In the genomic region with DNA sequence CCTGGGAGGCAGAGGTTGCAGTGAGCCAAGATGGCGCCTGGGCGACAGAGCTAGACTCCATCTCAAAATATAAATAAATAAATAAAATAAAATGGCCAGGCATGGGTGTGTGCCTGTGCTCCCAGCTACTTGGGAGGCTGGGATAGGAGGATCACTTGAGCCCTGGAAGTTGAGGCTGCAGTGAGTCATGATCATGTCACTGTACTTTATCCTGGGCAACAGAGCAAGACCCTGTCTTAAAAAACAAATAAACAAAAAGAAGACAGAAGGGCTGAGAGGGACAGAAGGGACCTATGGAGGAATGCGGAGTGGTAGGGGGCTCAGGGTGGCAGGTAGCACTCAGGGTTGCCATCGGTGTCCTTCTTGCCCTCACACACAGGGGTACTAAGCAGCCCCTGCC, we compare ENCODE assay signal across 12 cellular contexts. TPM values are rescaled to one million over a fixed set of nuclear protein-coding genes. Genes with fewer than 3 reads are reported as not detected.
DNase-seq lines count a peak whose midpoint lies in the region; ATAC-seq, FAIRE-seq and TF ChIP-seq lines count a peak whose summit lies in the region.
"Had no signal": no experiment of that assay in that cellular context is flagged by ENCODE, and none has a peak within 500 bp of the region (broad histone marks: within the 10 kb centered on the region; RNA-seq: fewer than 3 reads in every experiment).

No MANE protein-coding gene starts in this region.

- H3K9ac ChIP-seq in GM12878 (ENCODE audit: control insufficient read depth, insufficient read depth, low read length): no peak overlapping the region
- no peak overlapping the region for H3K9ac ChIP-seq in GM23248

- H3K4me2 ChIP-seq in GM12878 (ENCODE audit: control insufficient read depth, insufficient read depth) (0 out of 2 replicates have a peak overlapping the region, but pooled peaks have one; percentile 0), GM23248 (ENCODE audit: unreplicated experiment) (no peak overlapping the region)

- CTCF ChIA-PET in GM12878 (lab: Yijun Ruan, JAX) (interaction anchor here (1.2 to 6.9 kb wide), 8 partner anchors 10 to 54 kb away, joined by 3 to 87 read pairs (median 12); partner anchors contain the start of gene FMNL3), MCF 10A (lab: Yijun Ruan, JAX) (no interaction called here)

- no peak overlapping the region for H3K4me3 Mint-ChIP-seq in stimulated activated naive CD8-positive, alpha-beta T cell treated with anti-CD3 and anti-CD28 coated beads, Interleukin-15, Interleukin-2, amounts not matched to agents 100 ng/mL and 50 ng/mL, for 24 hours
- H3K4me3 Mint-ChIP-seq in naive B cell (peak overlapping the region in 7 of 8 donors; percentile 6 to 94 (median 73)), MCF 10A (ENCODE audit: unreplicated experiment) (no peak overlapping the region)

- no peaks in the 10 kb centered on the region for H3K9me2 ChIP-seq in GM23248 (ENCODE audit: insufficient read depth)

- peaks cover 14% of the 10 kb centered on the region; the same call in 1 of the 2 replicates for H3F3A ChIP-seq in GM23248 (ENCODE audit: insufficient read depth)

- ATAC-seq in stimulated activated naive CD8-positive, alpha-beta T cell treated with anti-CD3 and anti-CD28 coated beads, Interleukin-15, Interleukin-2, amounts not matched to agents 100 U/mL and 50 U/mL, for 24 hours: no peak
- ATAC-seq in GM12878: no peak
- ATAC-seq in naive B cell (ENCODE audit: low read depth in 2 of 2): no peak
- ATAC-seq: activated CD4-positive, CD25-positive, alpha-beta regulatory T cell treated with anti-CD3 and anti-CD28 coated beads, Interleukin-2, amount 50 U/mL, for 24 hours had no signal

- no peak for DNase-seq in stimulated activated naive CD8-positive, alpha-beta T cell treated with anti-CD3 and anti-CD28 coated beads, Interleukin-15, Interleukin-2, amounts not matched to agents 100 U/mL and 50 U/mL, for 24 hours
- no peak for DNase-seq in GM12878 (ENCODE audit: low read depth, low spot score)
- DNase-seq in naive B cell: no peak
- no peak for DNase-seq in vagina (ENCODE audit: extremely low spot score in 2 of 2)
- no peak for DNase-seq in GM23248
- no peak for DNase-seq in MCF 10A (ENCODE audit: unreplicated experiment)
- DNase-seq in cerebellar nuclear complex (lab: John Stamatoyannopoulos, UW): no peak
- DNase-seq: body of pancreas had no signal

- SMC1A ChIA-PET in GM12878 (lab: Charles Lee; ENCODE audit: uncharacterized antibody, unreplicated experiment): interaction anchor here (1.7 to 6.1 kb wide), 8 partner anchors 8 to 40 kb away, joined by 5 to 162 read pairs (median 22); partner anchors contain the start of gene FMNL3

- no peaks in the 10 kb centered on the region for H4K20me1 ChIP-seq in GM12878 (ENCODE audit: control insufficient read depth, insufficient read depth)
- no peaks in the 10 kb centered on the region for H4K20me1 ChIP-seq in GM23248 (ENCODE audit: insufficient read depth)

- H3K27ac ChIP-seq in GM12878 (ENCODE audit: control insufficient read depth, insufficient read depth): peak overlapping the region; percentile 86
- peak overlapping the region; percentile 72 for H3K27ac ChIP-seq in vagina
- H3K27ac ChIP-seq in GM23248: no peak overlapping the region

- in situ Hi-C loops in GM12878 (cut with MboI) (no loop called here), GM23248 (cut with MboI) (no loop called here)

- FAIRE-seq in GM12878 (lab: Jason Lieb, UNC): no peak

- H3K9me3 ChIP-seq in GM12878 (replicated peaks; ENCODE audit: control insufficient read depth, insufficient read depth, low read length) (no peaks in the 10 kb centered on the region), vagina (no peaks in the 10 kb centered on the region), GM23248 (ENCODE audit: low read depth) (no peaks in the 10 kb centered on the region)
- H3K9me3 ChIP-seq: body of pancreas had no signal

- TF ChIP-seq RAD21 in GM12878 (IDR thresholded peaks at IDR 0.05; ENCODE audit: insufficient read depth, low read depth, low read length): no peak

- H3K36me3 Mint-ChIP-seq in stimulated activated naive CD8-positive, alpha-beta T cell treated with anti-CD3 and anti-CD28 coated beads, Interleukin-15, Interleukin-2, amounts not matched to agents 100 ng/mL and 50 ng/mL, for 24 hours (ENCODE audit: low read depth): peaks cover 47% of the 10 kb centered on the region
- H3K36me3 Mint-ChIP-seq in naive B cell (peaks cover 3 to 16% of the 10 kb centered on the region in 2 donors), MCF 10A (ENCODE audit: insufficient read depth, unreplicated experiment) (peaks cover 4% of the 10 kb centered on the region)

- TF ChIP-seq POLR2A in GM12878 (IDR thresholded peaks at IDR 0.05; ENCODE audit: low read depth, low read length) (no peak), vagina (IDR thresholded peaks at IDR 0.05) (no peak)

- no peak for TF ChIP-seq CTCF in GM12878 (IDR thresholded peaks at IDR 0.05 in 2 of 3, conservative IDR thresholded peaks at IDR 0.05 in 1 of 3; ENCODE audit: control insufficient read depth in 2 of 3, extremely low read depth in 1 of 3, insufficient read depth in 1 of 3, low read depth in 3 of 3, low read length in 3 of 3)
- no peak for TF ChIP-seq CTCF in vagina (IDR thresholded peaks at IDR 0.05)
- TF ChIP-seq CTCF in MCF 10A (IDR thresholded peaks at IDR 0.05; ENCODE audit: unreplicated experiment): no peak

- 96% methylated on average over 4 of the region's 4 CpGs for whole genome bisulfite sequencing in GM12878 (ENCODE audit: insufficient coverage, insufficient replicate concordance, low lambda C conversion rate, missing lambda C conversion rate)
- WGBS in GM23248 (ENCODE audit: low coverage in 1 of 2, low lambda C conversion rate in 2 of 2, missing lambda C conversion rate in 2 of 2), 2 experiments: 95 to 98% methylated on average over 4 of the region's 4 CpGs

- no peaks in the 10 kb centered on the region for H3K27me3 Mint-ChIP-seq in stimulated activated naive CD8-positive, alpha-beta T cell treated with anti-CD3 and anti-CD28 coated beads, Interleukin-15, Interleukin-2, amounts not matched to agents 100 ng/mL and 50 ng/mL, for 24 hours
- H3K27me3 Mint-ChIP-seq in naive B cell (no peaks in the 10 kb centered on the region), MCF 10A (ENCODE audit: insufficient read depth, unreplicated experiment) (no peaks in the 10 kb centered on the region)

- TF ChIP-seq EP300 in GM12878 (IDR thresholded peaks at IDR 0.05; ENCODE audit: borderline replicate concordance in 1 of 2, control insufficient read depth in 1 of 2, low read depth in 2 of 2, low read length in 2 of 2): no peak

- POLR2A ChIA-PET in GM12878 (lab: Charles Lee) (interaction anchor here (1.3 to 6.9 kb wide), 5 partner anchors 9 to 40 kb away, joined by 4 to 106 read pairs (median 7); partner anchors contain the start of gene FMNL3), MCF 10A (lab: Yijun Ruan, JAX) (interaction anchor here (0.7 kb wide), 1 partner anchor 21 kb away, joined by 3 read pairs; no protein-coding TSS in a partner anchor)

- H2AFZ ChIP-seq in GM12878 (ENCODE audit: control insufficient read depth, low read depth, low read length) (no peak overlapping the region), GM23248 (no peak overlapping the region)

- RAD21 ChIA-PET in GM12878 (lab: Charles Lee; ENCODE audit: unreplicated experiment): interaction anchor here (1.5 to 6.8 kb wide), 8 partner anchors 9 to 40 kb away, joined by 4 to 154 read pairs (median 10); partner anchors contain the start of gene FMNL3

- H3K9me3 Mint-ChIP-seq in stimulated activated naive CD8-positive, alpha-beta T cell treated with anti-CD3 and anti-CD28 coated beads, Interleukin-15, Interleukin-2, amounts not matched to agents 100 ng/mL and 50 ng/mL, for 24 hours: no peaks in the 10 kb centered on the region
- H3K9me3 Mint-ChIP-seq in naive B cell: no peaks in the 10 kb centered on the region
- no peaks in the 10 kb centered on the region for H3K9me3 Mint-ChIP-seq in MCF 10A (ENCODE audit: unreplicated experiment)

- H3K4me1 Mint-ChIP-seq in stimulated activated naive CD8-positive, alpha-beta T cell treated with anti-CD3 and anti-CD28 coated beads, Interleukin-15, Interleukin-2, amounts not matched to agents 100 ng/mL and 50 ng/mL, for 24 hours (ENCODE audit: low read depth): peaks cover 84% of the 10 kb centered on the region
- H3K4me1 Mint-ChIP-seq in naive B cell (peaks cover 83 to 97% (median 94%) of the 10 kb centered on the region in 3 donors), MCF 10A (ENCODE audit: insufficient read depth, unreplicated experiment) (peaks cover 10% of the 10 kb centered on the region)

- BruUV-seq in GM12878 (replicated peaks; lab: Mats Ljungman, UMichigan) (no TSS peak), MCF 10A (replicated peaks; lab: Mats Ljungman, UMichigan) (no TSS peak)

- peak overlapping the region; percentile 67 for H3K27ac Mint-ChIP-seq in stimulated activated naive CD8-positive, alpha-beta T cell treated with anti-CD3 and anti-CD28 coated beads, Interleukin-15, Interleukin-2, amounts not matched to agents 100 ng/mL and 50 ng/mL, for 24 hours
- peak overlapping the region; percentile 46 to 99 (median 96) for H3K27ac Mint-ChIP-seq in naive B cell
- H3K27ac Mint-ChIP-seq in MCF 10A (ENCODE audit: low read depth, unreplicated experiment): no peak overlapping the region

- H3K4me1 ChIP-seq in GM12878 (ENCODE audit: control insufficient read depth, insufficient read depth, low read length) (peaks cover 62% of the 10 kb centered on the region), vagina (peaks cover 33% of the 10 kb centered on the region), GM23248 (ENCODE audit: insufficient read depth) (peaks cover 35% of the 10 kb centered on the region)

- peaks cover 16 to 19% of the 10 kb centered on the region in 2 experiments; a peak in 3 of 4 replicates for H3K36me3 ChIP-seq in GM12878 (ENCODE audit: control insufficient read depth in 2 of 2, insufficient read depth in 2 of 2, low read length in 1 of 2)
- no peaks in the 10 kb centered on the region for H3K36me3 ChIP-seq in vagina
- no peaks in the 10 kb centered on the region for H3K36me3 ChIP-seq in GM23248 (ENCODE audit: low read depth)

- H3K79me2 ChIP-seq in GM12878 (ENCODE audit: control insufficient read depth, insufficient read depth, low read length) (peaks cover 42% of the 10 kb centered on the region), GM23248 (ENCODE audit: insufficient read depth) (peaks cover 66% of the 10 kb centered on the region)

- intact Hi-C loops in GM12878 (cut with micrococcal nuclease; ENCODE audit: unreplicated experiment) (no loop called here), vagina (cut with DNase I) (no loop called here), MCF 10A (cut with micrococcal nuclease) (no loop called here)

- no peak overlapping the region for H3K4me3 ChIP-seq in GM12878
- no peak overlapping the region for H3K4me3 ChIP-seq in vagina
- no peak overlapping the region for H3K4me3 ChIP-seq in GM23248
- H3K4me3 ChIP-seq: body of pancreas had no signal

- no peaks in the 10 kb centered on the region for H3K27me3 ChIP-seq in GM12878 (replicated peaks in 1 of 2; ENCODE audit: control insufficient read depth in 2 of 2, insufficient read depth in 2 of 2, low read length in 1 of 2)
- H3K27me3 ChIP-seq in vagina: no peaks in the 10 kb centered on the region
- H3K27me3 ChIP-seq in GM23248 (replicated peaks; ENCODE audit: insufficient read depth): no peaks in the 10 kb centered on the region
- H3K27me3 ChIP-seq: body of pancreas had no signal

RNA-seq across cellular contexts. Expression of gene PRPF40B, which starts 40.8 kb away (rescaled TPM):
- 25.0 and 26.2 TPM in 2 replicates for total RNA-seq in GM12878 (2013; cell fraction: nucleolus; rRNA removed)
- total RNA-seq in GM12878 (2014; rRNA removed) (7.2 and 7.7 TPM in 2 replicates), GM12878 (2014; rRNA removed; fragmentation: Illumina TruSeq; extraction: Trizol) (6.9 and 7.1 TPM in 2 replicates), GM12878 (2021) (12.9 and 13.2 TPM in 2 replicates), vagina (22.1 TPM), MCF 10A (2022) (41.8 and 48.5 TPM in 2 replicates)
- 1.7 TPM for polyA plus RNA-seq in GM12878 (2011; ENCODE audit: low read depth)
- polyA plus RNA-seq in GM12878 (2011; rRNA removed) (3.2 and 6.1 TPM in 2 replicates), GM12878 (2014; fragmentation: Illumina TruSeq; extraction: Trizol) (3.2 and 6.7 TPM in 2 replicates), GM12878 (2014; fragmentation: Nextera tagmentation; extraction: Ambion mirVana) (1 to 10 TPM in 1 of 2 experiments, under 1 TPM in 1; 0.31 to 1.2 TPM), GM12878 (2014; rRNA removed) (8.5 and 11.0 TPM in 2 replicates), GM12878 (2016; fragmentation: Nextera tagmentation; extraction: Ambion mirVana) (10 to 100 TPM; 16.3 to 17.9 TPM), naive B cell (ENCODE audit: low read depth in 6 of 6) (1 to 10 TPM; 1.3 to 3.4 (median 2.0) TPM), GM23248 (2016; fragmentation: Nextera tagmentation; extraction: Ambion mirVana) (11.6 and 12.6 TPM in 2 replicates)
- 4.1 and 5.3 TPM in 2 replicates for polyA plus RNA-seq in GM12878 (2011; cell fraction: cytosol; rRNA removed)
- polyA plus RNA-seq in GM12878 (2011; cell fraction: nucleus; rRNA removed): 39.1 and 43.0 TPM in 2 replicates
- 5.4 TPM in 2 replicates for polyA plus RNA-seq in GM12878 (2012)
- polyA minus RNA-seq in GM12878 (2011; rRNA and poly(A)+ RNA removed): 6.8 and 10.0 TPM in 2 replicates
- polyA minus RNA-seq in GM12878 (2011; cell fraction: cytosol; rRNA and poly(A)+ RNA removed): 2.2 and 3.1 TPM in 2 replicates
- 11.1 and 16.5 TPM in 2 replicates for polyA minus RNA-seq in GM12878 (2011; cell fraction: nucleus; rRNA and poly(A)+ RNA removed)
- 9.9 and 10.2 TPM in 2 replicates for total RNA-seq in GM23248 (2014; rRNA removed; shearing (Covaris generic))

RNA-seq across cellular contexts. Expression of gene FMNL3, which starts 43.0 kb away (rescaled TPM):
- total RNA-seq in GM12878 (2013; cell fraction: nucleolus; rRNA removed): 182 and 205 TPM in 2 replicates
- total RNA-seq in GM12878 (2014; rRNA removed) (44.1 and 46.8 TPM in 2 replicates), GM12878 (2014; rRNA removed; fragmentation: Illumina TruSeq; extraction: Trizol) (29.1 and 29.2 TPM in 2 replicates), GM12878 (2021) (60.5 and 64.9 TPM in 2 replicates), vagina (11.0 TPM), MCF 10A (2022) (0.58 and 0.91 TPM in 2 replicates)
- 19.3 TPM for polyA plus RNA-seq in GM12878 (2011; ENCODE audit: low read depth)
- polyA plus RNA-seq in GM12878 (2011; rRNA removed) (40.6 and 47.6 TPM in 2 replicates), GM12878 (2014; fragmentation: Illumina TruSeq; extraction: Trizol) (35.3 and 40.6 TPM in 2 replicates), GM12878 (2014; fragmentation: Nextera tagmentation; extraction: Ambion mirVana) (1 to 10 TPM; 3.0 to 5.3 TPM), GM12878 (2014; rRNA removed) (32.6 and 35.0 TPM in 2 replicates), GM12878 (2016; fragmentation: Nextera tagmentation; extraction: Ambion mirVana) (10 to 100 TPM; 15.1 to 15.7 TPM), naive B cell (ENCODE audit: low read depth in 6 of 6) (10 to 100 TPM in 4 of 6 donors, 1 to 10 TPM in 2; 1.6 to 18.3 (median 15.2) TPM), GM23248 (2016; fragmentation: Nextera tagmentation; extraction: Ambion mirVana) (7.9 and 9.3 TPM in 2 replicates)
- 40.6 and 44.7 TPM in 2 replicates for polyA plus RNA-seq in GM12878 (2011; cell fraction: cytosol; rRNA removed)
- 131 and 157 TPM in 2 replicates for polyA plus RNA-seq in GM12878 (2011; cell fraction: nucleus; rRNA removed)
- polyA plus RNA-seq in GM12878 (2012): 33.5 and 36.8 TPM in 2 replicates
- polyA minus RNA-seq in GM12878 (2011; rRNA and poly(A)+ RNA removed): 105 and 132 TPM in 2 replicates
- 41.7 and 48.0 TPM in 2 replicates for polyA minus RNA-seq in GM12878 (2011; cell fraction: cytosol; rRNA and poly(A)+ RNA removed)
- 46.2 and 54.0 TPM in 2 replicates for polyA minus RNA-seq in GM12878 (2011; cell fraction: nucleus; rRNA and poly(A)+ RNA removed)
- total RNA-seq in GM23248 (2014; rRNA removed; shearing (Covaris generic)): 24.0 and 32.9 TPM in 2 replicates

RNA-seq across cellular contexts. Expression of gene FAM186B, which starts 58.7 kb away (rescaled TPM):
- 0.29 and 0.77 TPM in 2 replicates for total RNA-seq in GM12878 (2013; cell fraction: nucleolus; rRNA removed)
- 0.51 and 0.87 TPM in 2 replicates for total RNA-seq in GM12878 (2014; rRNA removed)
- 0.58 and 0.60 TPM in 2 replicates for total RNA-seq in GM12878 (2014; rRNA removed; fragmentation: Illumina TruSeq; extraction: Trizol)
- 0.48 and 0.69 TPM in 2 replicates for total RNA-seq in GM12878 (2021)
- 0.34 TPM for polyA plus RNA-seq in GM12878 (2011; ENCODE audit: low read depth)
- polyA plus RNA-seq in GM12878 (2011; rRNA removed): 0.10 and 0.20 TPM in 2 replicates
- polyA plus RNA-seq in GM12878 (2011; cell fraction: cytosol; rRNA removed): 0.09 and 0.13 TPM in 2 replicates
- polyA plus RNA-seq in GM12878 (2011; cell fraction: nucleus; rRNA removed): 0.63 and 0.72 TPM in 2 replicates
- 0.55 and 1.1 TPM in 2 replicates for polyA plus RNA-seq in GM12878 (2012)
- 0.46 and 0.51 TPM in 2 replicates for polyA plus RNA-seq in GM12878 (2014; fragmentation: Illumina TruSeq; extraction: Trizol)
- polyA plus RNA-seq in GM12878 (2014; fragmentation: Nextera tagmentation; extraction: Ambion mirVana): under 1 TPM; 0.13 to 0.42 TPM
- 0.45 and 0.51 TPM in 2 replicates for polyA plus RNA-seq in GM12878 (2014; rRNA removed)
- under 1 TPM; 0.57 to 0.79 TPM for polyA plus RNA-seq in GM12878 (2016; fragmentation: Nextera tagmentation; extraction: Ambion mirVana)
- 0.22 and 0.57 TPM in 2 replicates for polyA minus RNA-seq in GM12878 (2011; rRNA and poly(A)+ RNA removed)
- polyA minus RNA-seq in GM12878 (2011; cell fraction: cytosol; rRNA and poly(A)+ RNA removed): not detected in 2 replicates
- 0.19 and 0.24 TPM in 2 replicates for polyA minus RNA-seq in GM12878 (2011; cell fraction: nucleus; rRNA and poly(A)+ RNA removed)
- polyA plus RNA-seq in naive B cell (ENCODE audit: low read depth in 6 of 6): under 1 TPM in 3 of 6 donors, not detected in 3; 0.16 to 0.21 (median 0.17) TPM
- not detected for total RNA-seq in vagina
- 0.22 and 1.4 TPM in 2 replicates for total RNA-seq in GM23248 (2014; rRNA removed; shearing (Covaris generic))
- polyA plus RNA-seq in GM23248 (2016; fragmentation: Nextera tagmentation; extraction: Ambion mirVana): 0.14 and 0.38 TPM in 2 replicates
- total RNA-seq in MCF 10A (2022): 0.30 and 0.64 TPM in 2 replicates
- total RNA-seq: RPMI7951 had no signal
- polyA plus RNA-seq: CD14-positive monocyte had no signal

Comparison
In these comparisons a context has a peak if more than half of its experiments do, and no peak if none do; other contexts are left out.
1. H3K4me3 Mint-ChIP-seq: peak in naive B cell (7 of 8); none in stimulated activated naive CD8-positive, alpha-beta T cell treated with anti-CD3 and anti-CD28 coated beads, Interleukin-15, Interleukin-2, amounts not matched to agents 100 ng/mL and 50 ng/mL, for 24 hours (single experiment) and MCF 10A (single experiment).